ENCODE assay signal across 20 cellular contexts in the genomic region with DNA sequence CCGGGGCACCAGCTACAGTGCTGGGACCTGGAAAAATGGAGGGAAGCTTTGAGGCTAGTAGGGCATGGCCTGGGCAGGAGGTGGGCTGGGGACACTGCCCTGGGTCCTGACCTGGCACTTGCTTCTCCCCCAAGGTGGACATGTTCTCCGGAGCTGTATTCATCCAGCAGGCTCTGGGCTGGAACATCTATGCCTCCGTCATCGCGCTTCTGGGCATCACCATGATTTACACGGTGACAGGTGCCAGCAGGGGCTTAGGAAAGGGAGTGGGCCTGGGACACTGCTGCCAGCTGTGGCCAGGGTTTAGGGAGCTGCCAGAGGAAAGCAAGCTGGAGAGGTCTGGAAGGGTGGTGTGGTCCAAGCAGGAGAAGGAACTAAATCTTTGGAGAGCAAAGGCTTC. TPM values are rescaled to one million over a fixed set of nuclear protein-coding genes. Genes with fewer than 3 reads are reported as not detected.
DNase-seq lines count a peak whose midpoint lies in the region; ATAC-seq and TF ChIP-seq lines count a peak whose summit lies in the region.
"Had no signal": no experiment of that assay in that cellular context is flagged by ENCODE, and none has a peak within 500 bp of the region (broad histone marks: within the 10 kb centered on the region; RNA-seq: fewer than 3 reads in every experiment).

No MANE protein-coding gene starts in this region.

- no peak overlapping the region for H3K27ac Mint-ChIP-seq in stimulated activated naive CD8-positive, alpha-beta T cell treated with anti-CD3 and anti-CD28 coated beads, Interleukin-15, Interleukin-2, amounts not matched to agents 100 ng/mL and 50 ng/mL, for 24 hours
- peak overlapping the region in 1 of 5 experiments; percentile 8 for H3K27ac Mint-ChIP-seq in brain
- peak overlapping the region in 1 of 6 donors; percentile 80 for H3K27ac Mint-ChIP-seq in naive B cell
- H3K27ac Mint-ChIP-seq: activated naive CD8-positive, alpha-beta T cell treated with anti-CD3 and anti-CD28 coated beads, Interleukin-2, amount 50 U/mL, for 24 hours had no signal

- TF ChIP-seq CTCF in brain (conservative IDR thresholded peaks at IDR 0.05), result no peak

- no peaks in the 10 kb centered on the region for H3K27me3 Mint-ChIP-seq in stimulated activated naive CD8-positive, alpha-beta T cell treated with anti-CD3 and anti-CD28 coated beads, Interleukin-15, Interleukin-2, amounts not matched to agents 100 ng/mL and 50 ng/mL, for 24 hours
- H3K27me3 Mint-ChIP-seq in brain (peaks cover 59% of the 10 kb centered on the region), naive B cell (peaks cover 6 to 43% (median 12%) of the 10 kb centered on the region in 3 donors)

- peaks cover 5% of the 10 kb centered on the region for H3K4me1 Mint-ChIP-seq in stimulated activated naive CD8-positive, alpha-beta T cell treated with anti-CD3 and anti-CD28 coated beads, Interleukin-15, Interleukin-2, amounts not matched to agents 100 ng/mL and 50 ng/mL, for 24 hours (ENCODE audit: low read depth)
- H3K4me1 Mint-ChIP-seq in brain, result peaks cover 17% of the 10 kb centered on the region
- H3K4me1 Mint-ChIP-seq in naive B cell, result peaks cover 9 to 23% (median 19%) of the 10 kb centered on the region in 3 donors

- peaks cover 9% of the 10 kb centered on the region for H3K36me3 Mint-ChIP-seq in stimulated activated naive CD8-positive, alpha-beta T cell treated with anti-CD3 and anti-CD28 coated beads, Interleukin-15, Interleukin-2, amounts not matched to agents 100 ng/mL and 50 ng/mL, for 24 hours (ENCODE audit: low read depth)
- H3K36me3 Mint-ChIP-seq in brain, result peaks cover 8% of the 10 kb centered on the region
- H3K36me3 Mint-ChIP-seq in naive B cell, result no peaks in the 10 kb centered on the region

- H3K9me3 Mint-ChIP-seq in stimulated activated naive CD8-positive, alpha-beta T cell treated with anti-CD3 and anti-CD28 coated beads, Interleukin-15, Interleukin-2, amounts not matched to agents 100 ng/mL and 50 ng/mL, for 24 hours, result no peaks in the 10 kb centered on the region
- H3K9me3 Mint-ChIP-seq in brain (no peaks in the 10 kb centered on the region), naive B cell (no peaks in the 10 kb centered on the region)
- H3K9me3 Mint-ChIP-seq: activated naive CD8-positive, alpha-beta T cell treated with anti-CD3 and anti-CD28 coated beads, Interleukin-2, amount 50 U/mL, for 24 hours had no signal

- H3K4me3 Mint-ChIP-seq in stimulated activated naive CD8-positive, alpha-beta T cell treated with anti-CD3 and anti-CD28 coated beads, Interleukin-15, Interleukin-2, amounts not matched to agents 100 ng/mL and 50 ng/mL, for 24 hours, result peak overlapping the region; percentile 8
- H3K4me3 Mint-ChIP-seq in brain, result peak overlapping the region; percentile 19 to 87 (median 85)
- peak overlapping the region in 7 of 8 donors; percentile 34 to 94 (median 81) for H3K4me3 Mint-ChIP-seq in naive B cell
- H3K4me3 Mint-ChIP-seq: activated naive CD8-positive, alpha-beta T cell treated with anti-CD3 and anti-CD28 coated beads, Interleukin-2, amount 50 U/mL, for 24 hours had no signal

- no peak for ATAC-seq in stimulated activated naive CD8-positive, alpha-beta T cell treated with anti-CD3 and anti-CD28 coated beads, Interleukin-15, Interleukin-2, amounts not matched to agents 100 U/mL and 50 U/mL, for 24 hours
- no peak for ATAC-seq in naive B cell (ENCODE audit: low read depth in 2 of 2)
- ATAC-seq in HG03565 (IDR thresholded peaks at IDR 0.05; ENCODE audit: unreplicated experiment), result no peak
- ATAC-seq: activated naive CD8-positive, alpha-beta T cell treated with anti-CD3 and anti-CD28 coated beads, Interleukin-2, amount 50 U/mL, for 24 hours; gastrocnemius medialis; GM12878; HCT116; sciatic nerve had no signal

- DNase-seq in stimulated activated naive CD8-positive, alpha-beta T cell treated with anti-CD3 and anti-CD28 coated beads, Interleukin-15, Interleukin-2, amounts not matched to agents 100 U/mL and 50 U/mL, for 24 hours, result no peak
- DNase-seq in naive B cell, result no peak
- DNase-seq in hippocampal formation (lab: John Stamatoyannopoulos, UW), result no peak
- no peak for DNase-seq in RKO (ENCODE audit: low spot score)
- DNase-seq in pons (ENCODE audit: low spot score), result no peak
- DNase-seq: activated naive CD8-positive, alpha-beta T cell treated with anti-CD3 and anti-CD28 coated beads, Interleukin-2, amount 50 U/mL, for 24 hours; DND-41; esophagus squamous epithelium; gastrocnemius medialis; kidney glomerular epithelial cell; mammary epithelial cell; RPMI8226 had no signal

RNA-seq across cellular contexts. Expression of a gene that starts 3.1 kb away (rescaled TPM):
- polyA plus RNA-seq in brain (ENCODE audit: insufficient read depth, low read depth, low replicate concordance) (3.7 TPM), naive B cell (ENCODE audit: low read depth in 6 of 6) (under 1 TPM in 3 of 6 donors, not detected in 3; 0.15 to 0.20 (median 0.18) TPM)
- polyA plus RNA-seq: AG04450, neural cell had no signal

RNA-seq across cellular contexts. Expression of a gene that starts 14.1 kb away (rescaled TPM):
- polyA plus RNA-seq in brain (ENCODE audit: insufficient read depth, low read depth, low replicate concordance), result 15.8 TPM
- 1 to 10 TPM in 2 of 6 donors, under 1 TPM in 2, not detected in 2; 0.57 to 1.4 (median 0.94) TPM for polyA plus RNA-seq in naive B cell (ENCODE audit: low read depth in 6 of 6)

RNA-seq across cellular contexts. Expression of a gene that starts 22.2 kb away (rescaled TPM):
- polyA plus RNA-seq in brain (ENCODE audit: insufficient read depth, low read depth, low replicate concordance) (103 TPM), naive B cell (ENCODE audit: low read depth in 6 of 6) (10 to 100 TPM; 12.6 to 25.3 (median 21.2) TPM)

RNA-seq across cellular contexts. Expression of a gene that starts 26.7 kb away (rescaled TPM):
- polyA plus RNA-seq in brain (ENCODE audit: insufficient read depth, low read depth, low replicate concordance) (19.2 TPM), naive B cell (ENCODE audit: low read depth in 6 of 6) (1 to 10 TPM; 4.2 to 8.2 (median 6.1) TPM)

RNA-seq across cellular contexts. Expression of a gene that starts 41.7 kb away (rescaled TPM):
- polyA plus RNA-seq in brain (ENCODE audit: insufficient read depth, low read depth, low replicate concordance), result not detected
- not detected for polyA plus RNA-seq in naive B cell (ENCODE audit: low read depth in 6 of 6)
- polyA plus RNA-seq: AG04450, GM12878, mammary epithelial cell, neural cell had no signal

Comparison
In these comparisons a context has a peak if more than half of its experiments do, and no peak if none do; other contexts are left out.
1. H3K4me3 Mint-ChIP-seq: peak in every context shown above with its lines; median percentile 85 in brain; 81 in naive B cell; 8 in stimulated activated naive CD8-positive, alpha-beta T cell treated with anti-CD3 and anti-CD28 coated beads, Interleukin-15, Interleukin-2, amounts not matched to agents 100 ng/mL and 50 ng/mL, for 24 hours.